9 cellular contexts compared by ENCODE assay signal in the genomic region with DNA sequence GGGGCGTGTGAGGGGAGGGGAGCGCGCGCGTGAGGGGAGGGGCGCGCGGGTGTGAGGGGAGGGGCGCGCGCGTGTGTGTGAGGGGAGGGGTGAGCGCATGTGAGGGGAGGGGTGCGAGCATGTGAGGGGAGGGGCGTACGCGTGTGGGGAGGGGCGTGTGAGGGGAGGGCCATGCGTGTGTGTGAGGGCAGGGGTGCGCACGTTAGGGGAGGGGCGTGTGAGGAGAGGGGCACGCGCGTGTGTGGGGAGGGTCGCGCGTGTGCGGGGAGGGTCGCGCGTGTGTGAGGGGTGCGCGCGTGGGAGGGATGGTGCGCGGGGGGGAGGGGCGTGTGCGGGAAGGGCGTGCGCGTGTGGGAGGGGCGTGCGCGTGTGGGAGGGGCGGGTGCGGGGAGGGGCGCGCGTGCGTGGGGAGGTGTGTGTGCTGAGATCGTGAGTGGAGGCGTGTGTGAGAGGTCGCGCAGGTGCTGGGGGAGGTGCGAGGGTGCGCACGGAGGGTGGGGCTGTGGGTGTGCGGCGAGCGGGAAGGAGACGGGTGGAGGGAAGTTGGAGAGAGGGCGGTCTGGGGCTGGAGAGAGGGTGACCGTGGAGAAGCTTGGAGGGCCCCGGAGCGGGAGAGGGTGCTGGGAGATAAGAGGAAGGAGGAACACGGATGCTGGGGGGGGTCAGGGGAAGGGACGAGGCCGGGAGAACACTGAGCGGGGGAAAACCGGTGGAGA. TPM values are rescaled to one million over a fixed set of nuclear protein-coding genes. Genes with fewer than 3 reads are reported as not detected.
DNase-seq lines count a peak whose midpoint lies in the region; ATAC-seq, FAIRE-seq and TF ChIP-seq lines count a peak whose summit lies in the region.
"Had no signal": no experiment of that assay in that cellular context is flagged by ENCODE, and none has a peak within 500 bp of the region (broad histone marks: within the 10 kb centered on the region; RNA-seq: fewer than 3 reads in every experiment).

No MANE protein-coding gene starts in this region.

- no TSS peak for BruUV-seq in HepG2 (replicated peaks; lab: Mats Ljungman, UMichigan)

- 9% methylated on average over 60 of the region's 71 CpGs for WGBS in HepG2 (ENCODE audit: low lambda C conversion rate)

- no peak for FAIRE-seq in HepG2 (lab: Jason Lieb, UNC)
- FAIRE-seq: A204.1 had no signal

- no peak for TF ChIP-seq RAD21 in HepG2 (CRISPR knock-in tag; IDR thresholded peaks at IDR 0.05)

- H3K79me2 ChIP-seq in HepG2 (ENCODE audit: insufficient read depth, low read length), result no peaks in the 10 kb centered on the region

- ATAC-seq in HepG2 (peak; percentile 52), HG03342 (IDR thresholded peaks at IDR 0.05; ENCODE audit: unreplicated experiment) (no peak)

- POLR2A ChIA-PET in activated CD4-positive, alpha-beta T cell treated with anti-CD3 and anti-CD28 coated beads, Interleukin-2, amount 10 ng/mL, durations not matched to agents 7 days and 5 days (lab: Charles Lee), result interaction anchor here (0.5 kb wide), 1 partner anchor 275 kb away, joined by 7 read pairs; no protein-coding TSS in a partner anchor
- POLR2A ChIA-PET in HepG2 (lab: Yijun Ruan, JAX), result interaction anchor here (0.6 to 1.1 kb wide), 5 partner anchors 12 to 157 kb away, joined by 3 to 12 read pairs (median 3); partner anchors contain the start of gene SMNDC1

- in situ Hi-C loops in HepG2 (cut with HindIII; ENCODE audit: extremely low pct_ligation_motif_present, low pct_unique_long_range_greater_than_20kb), result no loop called here

- H3K27me3 Mint-ChIP-seq in activated CD4-positive, alpha-beta T cell treated with anti-CD3 and anti-CD28 coated beads, Interleukin-2, amount 10 ng/mL, durations not matched to agents 7 days and 5 days, result no peaks in the 10 kb centered on the region

- intact Hi-C loops in HepG2 (cut with micrococcal nuclease; ENCODE audit: unreplicated experiment), result loop anchor here (2.0 to 5.0 kb wide), 2 partner anchors 16 to 340 kb away; partner anchors contain the start of gene SMC3

- CTCF ChIA-PET in activated CD4-positive, alpha-beta T cell treated with anti-CD3 and anti-CD28 coated beads, Interleukin-2, amount 10 ng/mL, durations not matched to agents 7 days and 5 days (lab: Charles Lee), result no interaction called here
- CTCF ChIA-PET in HepG2 (lab: Yijun Ruan, JAX; ENCODE audit: low intra/inter-chr PET ratio, low total read pairs), result interaction anchor here (0.9 kb wide), 1 partner anchor 89 kb away, joined by 7 read pairs; no protein-coding TSS in a partner anchor

- H3K4me3 ChIP-seq in coronary artery (peak overlapping the region; percentile 94), HepG2 (replicated peaks in 1 of 3; ENCODE audit: insufficient read depth in 1 of 3, low read depth in 2 of 3, low read length in 3 of 3) (peak overlapping the region; percentile 26 to 82 (median 76); a peak in 4 of 6 replicates)

- TF ChIP-seq EP300 in HepG2 (IDR thresholded peaks at IDR 0.05; ENCODE audit: low read depth in 2 of 2, low read length in 2 of 2), result no peak
- TF ChIP-seq EP300 in HepG2 (CRISPR knock-in tag; IDR thresholded peaks at IDR 0.05; ENCODE audit: borderline replicate concordance), result no peak

- H3K36me3 ChIP-seq in HepG2 (replicated peaks in 1 of 2; ENCODE audit: control insufficient read depth in 1 of 2, insufficient read depth in 2 of 2, low read length in 2 of 2), result peaks cover 2 to 16% of the 10 kb centered on the region in 2 experiments; a peak in 4 of 5 replicates

- H4K20me1 ChIP-seq in HepG2 (ENCODE audit: insufficient read depth, low read length), result peaks cover 9% of the 10 kb centered on the region; the same call in 1 of the 2 replicates

- H3K36me3 Mint-ChIP-seq in activated CD4-positive, alpha-beta T cell treated with anti-CD3 and anti-CD28 coated beads, Interleukin-2, amount 10 ng/mL, durations not matched to agents 7 days and 5 days (ENCODE audit: low read depth), result peaks cover 5% of the 10 kb centered on the region

- DNase-seq in DMS 273 (lab: John Stamatoyannopoulos, UW; ENCODE audit: unreplicated experiment) (peak; percentile 29), DMS 273 treated with DMSO at 0.1 percent for 48 hours (lab: John Stamatoyannopoulos, UW) (no peak), NCI-H146 (lab: John Stamatoyannopoulos, UW) (peak; percentile 93), coronary artery (ENCODE audit: low spot score) (peak; percentile 85), HepG2 (ENCODE audit: low spot score) (no peak)
- DNase-seq in activated CD4-positive, alpha-beta T cell treated with anti-CD3 and anti-CD28 coated beads, Interleukin-2, amount 10 ng/mL, durations not matched to agents 7 days and 5 days, result peak; percentile 77
- DNase-seq in stimulated activated CD4-positive, alpha-beta T cell treated with anti-CD3 and anti-CD28 coated beads, Interleukin-4, amount 100 ng/mL, for 48 hours (ENCODE audit: low read depth in 2 of 2), result peak; percentile 65 to 66

- H3K27ac Mint-ChIP-seq in activated CD4-positive, alpha-beta T cell treated with anti-CD3 and anti-CD28 coated beads, Interleukin-2, amount 10 ng/mL, durations not matched to agents 7 days and 5 days, result peak overlapping the region; percentile 92

- no peaks in the 10 kb centered on the region for H3K9me3 ChIP-seq in HepG2 (ENCODE audit: low read length)

- no peak overlapping the region for H2AFZ ChIP-seq in HepG2 (ENCODE audit: low read length)

- peak overlapping the region; percentile 93 for H3K4me3 Mint-ChIP-seq in activated CD4-positive, alpha-beta T cell treated with anti-CD3 and anti-CD28 coated beads, Interleukin-2, amount 10 ng/mL, durations not matched to agents 7 days and 5 days

- H3K27me3 ChIP-seq in HepG2 (ENCODE audit: control insufficient read depth in 1 of 2, insufficient read depth in 2 of 2, low read length in 2 of 2), result no peaks in the 10 kb centered on the region

- peaks cover 34% of the 10 kb centered on the region for H3K4me1 Mint-ChIP-seq in activated CD4-positive, alpha-beta T cell treated with anti-CD3 and anti-CD28 coated beads, Interleukin-2, amount 10 ng/mL, durations not matched to agents 7 days and 5 days

- peak overlapping the region; percentile 88 to 99 for H3K27ac ChIP-seq in coronary artery
- H3K27ac ChIP-seq in HepG2 (ENCODE audit: extremely low read length, insufficient read depth, low read length), result peak overlapping the region; percentile 84

- H3K9ac ChIP-seq in HepG2 (ENCODE audit: insufficient read depth, low read depth, low read length), result peak overlapping the region; percentile 23; the same call in 1 of the 2 replicates

- no peaks in the 10 kb centered on the region for H3K9me3 Mint-ChIP-seq in activated CD4-positive, alpha-beta T cell treated with anti-CD3 and anti-CD28 coated beads, Interleukin-2, amount 10 ng/mL, durations not matched to agents 7 days and 5 days

- TF ChIP-seq POLR2A in HepG2 (IDR thresholded peaks at IDR 0.05; ENCODE audit: insufficient read depth in 1 of 2, low read depth in 2 of 2, low read length in 2 of 2), result no peak

- H3K4me2 ChIP-seq in HepG2 (ENCODE audit: low read depth, low read length), result peak overlapping the region; percentile 53

- TF ChIP-seq CTCF in coronary artery (IDR thresholded peaks at IDR 0.05), result no peak
- TF ChIP-seq CTCF in HepG2 (CRISPR knock-in tag; IDR thresholded peaks at IDR 0.05), result no peak

- peaks cover 11% of the 10 kb centered on the region for H3K4me1 ChIP-seq in HepG2 (ENCODE audit: insufficient read depth, low read length)

TF ChIP-seq in HepG2, 621 proteins besides CTCF, POLR2A, EP300 and RAD21 (continues in another document):
- TF ChIP-seq KDM5B (CRISPR knock-in tag; IDR thresholded peaks at IDR 0.05; ENCODE audit: borderline replicate concordance) (0 out of 2 replicates have a peak, but pooled peaks have one; percentile 20), ARNT2 (CRISPR knock-in tag; IDR thresholded peaks at IDR 0.05; ENCODE audit: low read depth) (0 out of 2 replicates have a peak, but pooled peaks have one; percentile 38), TBX2 (CRISPR knock-in tag; IDR thresholded peaks at IDR 0.05; ENCODE audit: borderline replicate concordance) (peak; percentile 23; the same call in 1 of the 2 replicates), ZNF33A (CRISPR knock-in tag; IDR thresholded peaks at IDR 0.05; ENCODE audit: borderline replicate concordance) (no peak), TBL1XR1 (IDR thresholded peaks at IDR 0.05; ENCODE audit: borderline replicate concordance, low read length, partially characterized antibody) (no peak), ZNF749 (CRISPR knock-in tag; IDR thresholded peaks at IDR 0.05; ENCODE audit: borderline replicate concordance) (0 out of 2 replicates have a peak, but pooled peaks have one; percentile 34)

RNA-seq across cellular contexts. Expression of gene MXI1, which starts 19.7 kb away (rescaled TPM):
- 10 to 100 TPM; 16.2 to 19.8 TPM for total RNA-seq in activated CD4-positive, alpha-beta T cell treated with anti-CD3 and anti-CD28 coated beads, Interleukin-2, amount 10 ng/mL, durations not matched to agents 7 days and 5 days
- 6.6 and 10.1 TPM in 2 replicates for total RNA-seq in HepG2 (2016; rRNA removed; fragmentation: Illumina TruSeq; extraction: Trizol)
- 4.5 and 5.3 TPM in 2 replicates for total RNA-seq in HepG2 (2016; cell fraction: cytosol; rRNA removed; fragmentation: Illumina TruSeq; extraction: Trizol; ENCODE audit: low read depth)
- total RNA-seq in HepG2 (2016; cell fraction: insoluble cytoplasmic fraction; rRNA removed; fragmentation: Illumina TruSeq; extraction: Trizol), result 6.8 TPM in 2 replicates
- 12.9 and 14.7 TPM in 2 replicates for total RNA-seq in HepG2 (2016; cell fraction: membrane; rRNA removed; fragmentation: Illumina TruSeq; extraction: Trizol)
- 5.4 and 5.6 TPM in 2 replicates for total RNA-seq in HepG2 (2016; cell fraction: nucleus; rRNA removed; fragmentation: Illumina TruSeq; extraction: Trizol)
- polyA plus RNA-seq in HepG2 (2011; rRNA removed), result 22.0 and 22.2 TPM in 2 replicates
- polyA plus RNA-seq in HepG2 (2011; cell fraction: cytosol; rRNA removed), result 13.1 and 16.9 TPM in 2 replicates
- 9.3 and 11.4 TPM in 2 replicates for polyA plus RNA-seq in HepG2 (2011; cell fraction: nucleus; rRNA removed)
- polyA plus RNA-seq in HepG2 (2012), result 39.3 and 44.8 TPM in 2 replicates
- 6.1 and 7.9 TPM in 2 replicates for polyA plus RNA-seq in HepG2 (2016; cell fraction: cytosol; fragmentation: Illumina TruSeq; extraction: Trizol; ENCODE audit: low read depth)
- polyA plus RNA-seq in HepG2 (2016; cell fraction: insoluble cytoplasmic fraction; fragmentation: Illumina TruSeq; extraction: Trizol; ENCODE audit: low read depth), result 7.9 and 8.0 TPM in 2 replicates
- 12.7 and 14.2 TPM in 2 replicates for polyA plus RNA-seq in HepG2 (2016; cell fraction: membrane; fragmentation: Illumina TruSeq; extraction: Trizol; ENCODE audit: low read depth)
- 16.1 and 16.4 TPM in 2 replicates for polyA plus RNA-seq in HepG2 (2016; cell fraction: nucleus; fragmentation: Illumina TruSeq; extraction: Trizol; ENCODE audit: insufficient read depth, low read depth)
- polyA minus RNA-seq in HepG2 (2011; rRNA and poly(A)+ RNA removed; ENCODE audit: low replicate concordance), result 12.4 and 19.6 TPM in 2 replicates
- polyA minus RNA-seq in HepG2 (2011; cell fraction: cytosol; rRNA and poly(A)+ RNA removed), result 23.8 and 27.6 TPM in 2 replicates
- polyA minus RNA-seq in HepG2 (2011; cell fraction: nucleus; rRNA and poly(A)+ RNA removed), result 25.0 and 35.5 TPM in 2 replicates

Comparison
In these comparisons a context has a peak if more than half of its experiments do, and no peak if none do; other contexts are left out.
1. DNase-seq: peak in DMS 273 (single experiment), NCI-H146 (single experiment), activated CD4-positive, alpha-beta T cell treated with anti-CD3 and anti-CD28 coated beads, Interleukin-2, amount 10 ng/mL, durations not matched to agents 7 days and 5 days (single experiment), coronary artery (single experiment) and stimulated activated CD4-positive, alpha-beta T cell treated with anti-CD3 and anti-CD28 coated beads, Interleukin-4, amount 100 ng/mL, for 48 hours (2 of 2); none in DMS 273 treated with DMSO at 0.1 percent for 48 hours (single experiment) and HepG2 (single experiment).